ENCODE assay signal across 15 cellular contexts in the genomic region with DNA sequence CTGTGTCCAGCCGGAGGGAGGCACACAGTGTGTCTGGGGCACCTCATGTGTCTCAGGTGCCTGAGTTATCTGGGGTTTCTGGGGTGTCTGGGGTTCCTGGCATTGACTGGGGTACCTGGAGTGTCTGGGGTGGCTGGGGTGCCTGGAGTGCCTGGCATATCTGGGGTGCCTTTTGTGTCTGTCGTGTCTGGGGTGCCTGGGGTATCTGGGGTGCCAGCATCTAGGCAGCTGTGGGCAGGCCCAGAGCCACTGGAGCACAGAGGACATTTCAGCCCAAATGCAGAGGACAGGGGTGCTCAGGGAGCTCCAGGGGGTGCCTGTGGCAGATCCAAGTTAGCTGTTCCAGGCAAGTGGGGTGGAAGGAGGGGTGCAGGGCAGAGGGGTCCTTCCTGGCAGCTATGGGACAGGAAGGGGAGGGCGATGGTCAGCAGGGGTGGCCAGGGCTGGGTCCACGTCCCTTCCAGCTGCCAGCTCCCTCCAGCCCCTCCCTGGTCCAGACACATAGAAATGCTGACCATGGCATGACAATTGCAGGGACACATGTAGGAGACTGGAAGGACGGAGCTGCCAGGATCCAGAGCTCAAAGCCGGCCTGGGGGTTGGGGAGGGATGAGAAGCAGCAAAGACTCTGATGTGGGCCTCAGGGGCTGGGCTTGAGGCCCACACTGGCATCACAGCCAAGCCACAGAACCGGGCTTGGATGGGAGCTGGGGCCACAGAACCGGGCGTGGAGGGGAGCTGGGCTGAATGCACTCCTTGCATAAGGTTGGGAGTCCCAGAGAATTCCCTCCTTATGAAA.
DNase-seq lines count a peak whose midpoint lies in the region; ATAC-seq and TF ChIP-seq lines count a peak whose summit lies in the region.
"Had no signal": no experiment of that assay in that cellular context is flagged by ENCODE, and none has a peak within 500 bp of the region (broad histone marks: within the 10 kb centered on the region; RNA-seq: fewer than 3 reads in every experiment).

No MANE protein-coding gene starts in this region.

- H3K4me1 ChIP-seq in stomach, result no peaks in the 10 kb centered on the region
- H3K4me1 ChIP-seq: BE2C had no signal

- peaks cover 0 to 39% (median under 1%) of the 10 kb centered on the region in 3 donors for H3K27me3 ChIP-seq in stomach

- no peaks in the 10 kb centered on the region for H3K36me3 ChIP-seq in stomach
- H3K36me3 ChIP-seq: BE2C had no signal

- no peak for ATAC-seq in GM21825 (IDR thresholded peaks at IDR 0.05; ENCODE audit: unreplicated experiment)

- H3K4me3 ChIP-seq in coronary artery (no peak overlapping the region), stomach (no peak overlapping the region)

- TF ChIP-seq EP300 in stomach (IDR thresholded peaks at IDR 0.05), result no peak

- H3K9me3 ChIP-seq in stomach, result peaks cover 0 to 23% (median 18%) of the 10 kb centered on the region in 4 donors
- H3K9me3 ChIP-seq: BE2C had no signal

- no peak for TF ChIP-seq POLR2A in stomach (IDR thresholded peaks at IDR 0.05)

- H3K27ac ChIP-seq in coronary artery (no peak overlapping the region), stomach (no peak overlapping the region)
- H3K27ac ChIP-seq: HL-60 had no signal

- 73 to 78% (median 76%) methylated on average over 9 of the region's 9 CpGs for WGBS in stomach, 5 donors

- TF ChIP-seq CTCF in coronary artery (IDR thresholded peaks at IDR 0.05), result no peak
- no peak for TF ChIP-seq CTCF in stomach (IDR thresholded peaks at IDR 0.05)

- intact Hi-C loops in stomach (cut with DNase I; ENCODE audit: low total_unique reads), result no loop called here

- DNase-seq in D341Med (ENCODE audit: low spot score) (peak; percentile 13), coronary artery (ENCODE audit: low spot score) (peak; percentile 60), mesenteric fat pad (ENCODE audit: low spot score) (peak; percentile 65), stomach (peak; percentile 4), putamen (ENCODE audit: low spot score) (no peak), NCI-H345 treated with DMSO at 0.1 percent for 48 hours (lab: John Stamatoyannopoulos, UW; ENCODE audit: unreplicated experiment) (no peak)
- DNase-seq: ACHN; BE2C; C1 segment of cervical spinal cord; CD4-positive, CD25-positive, alpha-beta regulatory T cell; CD8-positive, alpha-beta memory T cell; COR-L47; H9 had no signal

Comparison
In these comparisons a context has a peak if more than half of its experiments do, and no peak if none do; other contexts are left out.
1. DNase-seq: peak in D341Med (single experiment), coronary artery (single experiment), mesenteric fat pad (single experiment) and stomach (single experiment); none in putamen (single experiment) and NCI-H345 treated with DMSO at 0.1 percent for 48 hours (single experiment).